7 cellular contexts compared by ENCODE assay signal in genomic region chr10:34666008-34666700, GRCh38.
DNase-seq lines count a peak whose midpoint lies in the region; ATAC-seq, FAIRE-seq and TF ChIP-seq lines count a peak whose summit lies in the region.

No MANE protein-coding gene starts in this region.

- BruUV-seq in HCT116 (replicated peaks; lab: Mats Ljungman, UMichigan), result no TSS peak

- H3K9me3 ChIP-seq in HCT116 (ENCODE audit: control insufficient read depth in 1 of 2, insufficient read depth in 1 of 2, low read depth in 1 of 2, low read length in 2 of 2) (no peaks in the 10 kb centered on the region), MG63 (no peaks in the 10 kb centered on the region), ascending aorta (no peaks in the 10 kb centered on the region), tibial nerve (no peaks in the 10 kb centered on the region)

- no peak overlapping the region for H2AFZ ChIP-seq in HCT116 (ENCODE audit: low read depth, low read length, poor library complexity, severe bottlenecking)

- RAD21 ChIA-PET in HCT116 (lab: Charles Lee; ENCODE audit: low non-redundant PET in 1 of 2, low total read pairs in 2 of 2, uncharacterized antibody in 2 of 2, unreplicated experiment in 2 of 2), result interaction anchor here (0.6 to 1.0 kb wide), 4 partner anchors 68 to 329 kb away, joined by 3 to 5 read pairs (median 3); no protein-coding TSS in a partner anchor

- TF ChIP-seq CTCF in HCT116 (IDR thresholded peaks at IDR 0.05 in 2 of 3, conservative IDR thresholded peaks at IDR 0.05 in 1 of 3; ENCODE audit: borderline replicate concordance in 1 of 3, insufficient read depth in 1 of 3, low read depth in 2 of 3, low read length in 2 of 3) (peak; percentile 57 to 73 (median 71)), ascending aorta (IDR thresholded peaks at IDR 0.05) (peak; percentile 47 to 73 (median 64)), tibial nerve (IDR thresholded peaks at IDR 0.05) (peak; percentile 22 to 76 (median 54))

- H3K9me2 ChIP-seq in HCT116 (ENCODE audit: insufficient read depth), result no peaks in the 10 kb centered on the region

- peak; percentile 87 for TF ChIP-seq RAD21 in HCT116 (IDR thresholded peaks at IDR 0.05; ENCODE audit: low read depth)

- peak in 1 of 2 donors; percentile 43 for TF ChIP-seq EP300 in tibial nerve (IDR thresholded peaks at IDR 0.05)

- no peaks in the 10 kb centered on the region for H3K27me3 ChIP-seq in HCT116 (ENCODE audit: insufficient read depth, low read length)
- no peaks in the 10 kb centered on the region for H3K27me3 ChIP-seq in MG63
- no peaks in the 10 kb centered on the region for H3K27me3 ChIP-seq in ascending aorta
- no peaks in the 10 kb centered on the region for H3K27me3 ChIP-seq in tibial nerve

- no peak overlapping the region for H3K9ac ChIP-seq in HCT116 (ENCODE audit: low read length)

- H4K20me1 ChIP-seq in HCT116 (ENCODE audit: insufficient read depth), result no peaks in the 10 kb centered on the region

- H3K36me3 ChIP-seq in HCT116 (ENCODE audit: control insufficient read depth in 1 of 2, insufficient read depth in 2 of 2, low read length in 2 of 2), result no peaks in the 10 kb centered on the region
- no peaks in the 10 kb centered on the region for H3K36me3 ChIP-seq in MG63
- H3K36me3 ChIP-seq in ascending aorta, result no peaks in the 10 kb centered on the region
- no peaks in the 10 kb centered on the region for H3K36me3 ChIP-seq in tibial nerve

- WGBS in tibial nerve, 2 donors, result 24 to 30% methylated on average over 6 of the region's 6 CpGs

- TF ChIP-seq POLR2A in GM12891 (IDR thresholded peaks at IDR 0.05; ENCODE audit: low read depth, low read length) (no peak), HCT116 (IDR thresholded peaks at IDR 0.05; ENCODE audit: borderline replicate concordance, extremely low read depth, insufficient read depth, insufficient read length) (no peak), tibial nerve (IDR thresholded peaks at IDR 0.05) (no peak)

- no peak overlapping the region for H3K4me3 ChIP-seq in HCT116 (replicated peaks in 1 of 2; ENCODE audit: low read depth in 1 of 2, low read length in 2 of 2)
- H3K4me3 ChIP-seq in MG63, result no peak overlapping the region
- H3K4me3 ChIP-seq in ascending aorta, result no peak overlapping the region
- no peak overlapping the region for H3K4me3 ChIP-seq in tibial nerve

- DNase-seq in GM12891 (ENCODE audit: insufficient read length, low spot score) (no peak), HCT116 (ENCODE audit: low read depth, low spot score) (peak; percentile 77), MG63 (peak; percentile 63), ascending aorta (ENCODE audit: low spot score in 2 of 2) (peak in 1 of 2 donors; percentile 70), inferior parietal cortex (ENCODE audit: extremely low spot score) (peak; percentile 66), tibial nerve (ENCODE audit: low spot score in 2 of 2) (peak in 1 of 2 donors; percentile 56), activated T-cell treated with anti-CD3 and anti-CD28 coated beads for 4 hours (no peak)

- H3K27ac ChIP-seq in HCT116 (ENCODE audit: low read depth, low read length) (no peak overlapping the region), ascending aorta (no peak overlapping the region), tibial nerve (no peak overlapping the region)

- CTCF ChIA-PET in HCT116 (lab: Charles Lee), result interaction anchor here (0.6 to 1.4 kb wide), 10 partner anchors 10 to 328 kb away, joined by 3 to 8 read pairs (median 4); no protein-coding TSS in a partner anchor

- FAIRE-seq in GM12891 (lab: Jason Lieb, UNC), result peak; percentile 28

- peaks cover 15 to 17% of the 10 kb centered on the region in 2 experiments for H3K4me1 ChIP-seq in HCT116 (ENCODE audit: control insufficient read depth in 1 of 2, insufficient read depth in 2 of 2, low read length in 2 of 2)
- no peaks in the 10 kb centered on the region for H3K4me1 ChIP-seq in ascending aorta
- peaks cover 0 to 24% (median 3%) of the 10 kb centered on the region in 4 donors for H3K4me1 ChIP-seq in tibial nerve

- peak; percentile 86 for ATAC-seq in HCT116

- H3K79me2 ChIP-seq in HCT116 (ENCODE audit: insufficient read depth, low read length), result peaks cover 17% of the 10 kb centered on the region; the same call in 1 of the 2 replicates

- intact Hi-C loops in HCT116 (cut with micrococcal nuclease), result loop anchor here (1.0 to 5.0 kb wide), 2 partner anchors 161 to 361 kb away; no protein-coding TSS in a partner anchor
- intact Hi-C loops in ascending aorta (cut with DNase I), result loop anchor here (1.0 to 5.0 kb wide), 2 partner anchors 151 to 361 kb away; partner anchors contain the start of gene PARD3

- POLR2A ChIA-PET in HCT116 (lab: Charles Lee), result interaction anchor here (0.6 kb wide), 2 partner anchors 375 to 688 kb away, joined by 3 read pairs; no protein-coding TSS in a partner anchor

- peak overlapping the region; percentile 37 for H3K4me2 ChIP-seq in HCT116 (ENCODE audit: low read length)

TF ChIP-seq in GM12891, 5 proteins besides CTCF, POLR2A, EP300 and RAD21:
- TF ChIP-seq POLR2AphosphoS5 (IDR thresholded peaks at IDR 0.05; ENCODE audit: low read depth, low read length) (no peak), POU2F2 (IDR thresholded peaks at IDR 0.05; ENCODE audit: low read depth, low read length) (no peak), TAF1 (IDR thresholded peaks at IDR 0.05; ENCODE audit: low read depth, low read length) (no peak), PAX5 (IDR thresholded peaks at IDR 0.05; ENCODE audit: insufficient read depth, low read length, severe bottlenecking) (no peak), SPI1 (IDR thresholded peaks at IDR 0.05; ENCODE audit: low read depth, low read length) (no peak)
TF ChIP-seq in GM12891: peak in this region for 0.

TF ChIP-seq in HCT116, 20 proteins besides CTCF, POLR2A, EP300 and RAD21:
- TF ChIP-seq MAX (IDR thresholded peaks at IDR 0.05) (peak; percentile 31; the same call in 1 of the 2 replicates), EGR1 (IDR thresholded peaks at IDR 0.05; ENCODE audit: low read depth) (no peak)
TF ChIP-seq in HCT116: peak in this region for 1.

Comparison
In these comparisons a context has a peak if more than half of its experiments do, and no peak if none do; other contexts are left out.
1. DNase-seq: peak in HCT116 (single experiment), MG63 (single experiment) and inferior parietal cortex (single experiment); none in GM12891 (single experiment) and activated T-cell treated with anti-CD3 and anti-CD28 coated beads for 4 hours (single experiment).
2. Peak in every context shown above with its lines, with median percentiles within 50 percentile points of each other: CTCF ChIP-seq.